1 cellular context compared by ENCODE assay signal in the genomic region with DNA sequence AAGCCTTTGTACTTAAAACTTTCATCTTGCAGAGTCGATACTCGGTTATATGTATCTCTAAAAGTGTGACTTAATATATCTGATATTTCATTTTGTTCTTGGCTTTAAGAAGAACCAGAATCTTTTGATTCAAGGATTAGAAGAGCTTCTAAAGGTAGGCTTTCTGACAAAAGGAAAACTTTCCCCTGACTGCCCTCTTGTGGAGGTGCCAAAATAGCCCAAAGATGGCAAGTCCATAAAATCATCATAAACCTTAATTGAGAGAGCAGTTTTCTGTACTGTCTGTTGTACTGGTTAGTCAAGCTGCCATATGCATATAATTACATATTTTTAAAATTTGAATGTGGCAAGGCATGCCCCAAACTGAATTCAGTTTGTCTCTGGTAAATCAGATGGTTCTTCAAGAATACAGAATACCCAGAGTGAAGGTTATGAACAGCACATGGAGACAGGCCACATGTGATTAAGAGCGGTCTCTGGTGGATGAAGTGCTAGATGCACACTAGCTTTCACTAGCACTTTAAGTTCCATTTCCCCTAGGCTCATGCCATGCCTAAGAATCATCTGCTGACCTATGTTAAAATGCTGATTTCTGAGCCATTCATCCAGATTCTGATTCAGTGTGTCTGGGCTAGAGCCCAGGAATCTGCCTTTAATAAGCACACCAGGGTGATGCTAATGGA.
TF ChIP-seq lines count a peak whose summit lies in the region.

No MANE protein-coding gene starts in this region.

TF ChIP-seq in GM12878, 131 proteins besides CTCF, POLR2A, EP300 and RAD21:
- no peak for TF ChIP-seq LARP7 (IDR thresholded peaks at IDR 0.05)
- TF ChIP-seq, protein P1, sequence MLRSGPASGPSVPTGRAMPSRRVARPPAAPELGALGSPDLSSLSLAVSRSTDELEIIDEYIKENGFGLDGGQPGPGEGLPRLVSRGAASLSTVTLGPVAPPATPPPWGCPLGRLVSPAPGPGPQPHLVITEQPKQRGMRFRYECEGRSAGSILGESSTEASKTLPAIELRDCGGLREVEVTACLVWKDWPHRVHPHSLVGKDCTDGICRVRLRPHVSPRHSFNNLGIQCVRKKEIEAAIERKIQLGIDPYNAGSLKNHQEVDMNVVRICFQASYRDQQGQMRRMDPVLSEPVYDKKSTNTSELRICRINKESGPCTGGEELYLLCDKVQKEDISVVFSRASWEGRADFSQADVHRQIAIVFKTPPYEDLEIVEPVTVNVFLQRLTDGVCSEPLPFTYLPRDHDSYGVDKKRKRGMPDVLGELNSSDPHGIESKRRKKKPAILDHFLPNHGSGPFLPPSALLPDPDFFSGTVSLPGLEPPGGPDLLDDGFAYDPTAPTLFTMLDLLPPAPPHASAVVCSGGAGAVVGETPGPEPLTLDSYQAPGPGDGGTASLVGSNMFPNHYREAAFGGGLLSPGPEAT (IDR thresholded peaks at IDR 0.05; ENCODE audit: low read depth): no peak
